In the genomic region with DNA sequence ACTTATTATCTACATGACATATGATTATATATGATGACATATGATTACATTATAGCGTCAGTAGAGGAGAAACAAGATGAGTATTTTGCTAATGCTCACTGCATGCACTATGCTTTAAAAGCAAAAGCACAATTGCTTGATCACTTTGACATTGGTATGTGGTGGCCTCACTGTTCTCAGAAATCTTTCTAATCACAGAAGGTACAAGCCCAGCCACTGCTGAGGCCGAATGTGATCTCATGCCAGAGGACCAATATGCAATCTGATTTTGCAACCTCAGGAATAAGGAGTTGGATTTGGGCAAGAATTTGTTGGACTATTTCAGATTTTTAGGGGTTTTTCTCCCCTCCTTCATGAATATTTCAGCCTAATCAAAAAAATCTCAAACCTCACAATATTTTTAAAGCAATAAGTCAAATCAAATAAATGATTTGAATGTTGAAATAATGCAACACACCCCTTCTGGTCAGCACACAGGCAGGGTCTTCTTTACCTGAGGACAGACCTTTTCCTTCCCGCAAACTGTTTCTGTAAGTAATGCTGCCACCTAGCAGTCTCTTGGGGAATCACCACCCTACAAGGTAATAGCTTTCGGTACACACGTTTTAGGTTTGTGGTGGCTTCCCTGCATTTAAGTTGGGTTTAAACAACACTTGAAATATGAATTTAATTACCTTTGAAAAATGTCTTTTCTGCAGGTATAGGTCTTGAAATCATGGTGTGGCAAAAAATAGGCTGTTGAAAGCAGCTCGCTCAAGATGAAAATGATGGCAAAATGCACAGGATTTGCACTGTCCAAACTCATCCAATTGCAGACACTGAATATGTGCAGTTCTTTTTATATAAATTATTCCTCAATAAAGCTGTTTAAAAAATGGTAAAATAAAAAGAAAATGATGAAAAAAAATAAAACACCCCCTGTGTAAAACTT, we compare ENCODE assay signal across 8 cellular contexts. TPM values are rescaled to one million over a fixed set of nuclear protein-coding genes. Genes with fewer than 3 reads are reported as not detected.
DNase-seq lines count a peak whose midpoint lies in the region; ATAC-seq and TF ChIP-seq lines count a peak whose summit lies in the region.

No MANE protein-coding gene starts in this region.

- no TSS peak for BruUV-seq in OCI-LY7 (replicated peaks; lab: Mats Ljungman, UMichigan)

- H3K4me3 ChIP-seq in heart left ventricle: no peak overlapping the region
- H3K4me3 ChIP-seq in OCI-LY7 (ENCODE audit: low read depth, low read length, poor library complexity, severe bottlenecking): no peak overlapping the region
- no peak overlapping the region for H3K4me3 ChIP-seq in mucosa of descending colon

- no peaks in the 10 kb centered on the region for H4K20me1 ChIP-seq in OCI-LY7 (ENCODE audit: insufficient read depth, low read length)

- H3K36me3 ChIP-seq in heart left ventricle (no peaks in the 10 kb centered on the region), OCI-LY7 (ENCODE audit: insufficient read depth, low read length) (no peaks in the 10 kb centered on the region), mucosa of descending colon (ENCODE audit: low read depth) (no peaks in the 10 kb centered on the region)

- DNase-seq in heart left ventricle (no peak), cardiac septum (ENCODE audit: low spot score) (no peak), OCI-LY7 (ENCODE audit: low spot score) (peak; percentile 59), cerebellar cortex (ENCODE audit: low spot score) (peak; percentile 46), mucosa of descending colon (peak in 1 of 3 donors; percentile 50), foreskin melanocyte (no peak)

- H3K27ac ChIP-seq in heart left ventricle (no peak overlapping the region), OCI-LY7 (ENCODE audit: low read depth, low read length, poor library complexity, severe bottlenecking) (no peak overlapping the region)

- POLR2A ChIA-PET in OCI-LY7 (lab: Charles Lee): interaction anchor here (1.2 kb wide), 1 partner anchor 56 kb away, joined by 4 read pairs; no protein-coding TSS in a partner anchor

- WGBS in heart left ventricle, 4 donors: 29 to 33% (median 30%) methylated on average over 6 of the region's 6 CpGs

- no peak for ATAC-seq in heart left ventricle
- ATAC-seq in HG02763 (IDR thresholded peaks at IDR 0.05; ENCODE audit: unreplicated experiment): peak; percentile 54
- peak; percentile 66 for ATAC-seq in mucosa of descending colon
- ATAC-seq in HG02678 (IDR thresholded peaks at IDR 0.05; ENCODE audit: unreplicated experiment): no peak

- peaks cover 0 to 2% (median 0%) of the 10 kb centered on the region in 9 donors for H3K27me3 ChIP-seq in heart left ventricle

- H2AFZ ChIP-seq in OCI-LY7 (ENCODE audit: low read length): no peak overlapping the region

- TF ChIP-seq CTCF in heart left ventricle (IDR thresholded peaks at IDR 0.05) (peak; percentile 62 to 80 (median 73)), OCI-LY7 (conservative IDR thresholded peaks at IDR 0.05; ENCODE audit: low read length) (peak; percentile 93), mucosa of descending colon (IDR thresholded peaks at IDR 0.05) (peak; percentile 60)

- intact Hi-C loops in heart left ventricle (cut with DNase I): loop anchor here (1.0 to 10.0 kb wide), 10 partner anchors 116 to 356 kb away; no protein-coding TSS in a partner anchor
- intact Hi-C loops in cardiac septum (cut with DNase I): no loop called here
- intact Hi-C loops in OCI-LY7 (cut with micrococcal nuclease; ENCODE audit: unreplicated experiment): no loop called here
- intact Hi-C loops in mucosa of descending colon (cut with DNase I, micrococcal nuclease): loop anchor here in 1 of 2 donors (10.0 kb wide), 1 partner anchor 216 kb away; no protein-coding TSS in a partner anchor

- TF ChIP-seq POLR2A in heart left ventricle (IDR thresholded peaks at IDR 0.05): no peak

- H3K4me1 ChIP-seq in heart left ventricle (no peaks in the 10 kb centered on the region), OCI-LY7 (ENCODE audit: insufficient read depth, low read length, poor library complexity, severe bottlenecking) (no peaks in the 10 kb centered on the region), mucosa of descending colon (ENCODE audit: low read depth) (no peaks in the 10 kb centered on the region)

- CTCF ChIA-PET in OCI-LY7 (lab: Charles Lee; ENCODE audit: unreplicated experiment): interaction anchor here (0.8 kb wide), 1 partner anchor 541 kb away, joined by 3 read pairs; no protein-coding TSS in a partner anchor

- H3K9me3 ChIP-seq in heart left ventricle: no peaks in the 10 kb centered on the region
- no peaks in the 10 kb centered on the region for H3K9me3 ChIP-seq in OCI-LY7 (ENCODE audit: low read length)
- no peaks in the 10 kb centered on the region for H3K9me3 ChIP-seq in mucosa of descending colon

- H3K9me2 ChIP-seq in OCI-LY7 (ENCODE audit: insufficient read depth, low read length): no peaks in the 10 kb centered on the region

- H3K4me2 ChIP-seq in OCI-LY7 (ENCODE audit: low read length): no peak overlapping the region

- H3K79me2 ChIP-seq in OCI-LY7 (ENCODE audit: insufficient read depth, low read depth, low read length): no peaks in the 10 kb centered on the region

RNA-seq across cellular contexts. Expression of a gene that starts 4.8 kb away (rescaled TPM):
- under 1 TPM in 1 of 9 donors, not detected in 8; 0.24 TPM for total RNA-seq in heart left ventricle
- polyA plus RNA-seq in heart left ventricle: not detected
- not detected for total RNA-seq in cardiac septum
- total RNA-seq in OCI-LY7 (2014; rRNA removed; shearing (Covaris generic)): not detected in 2 replicates
- total RNA-seq in OCI-LY7 (2022): not detected in 2 replicates
- under 1 TPM in 2 of 3 donors, not detected in 1; 0.34 to 0.58 TPM for total RNA-seq in mucosa of descending colon

Comparison
In these comparisons a context has a peak if more than half of its experiments do, and no peak if none do; other contexts are left out.
1. intact Hi-C loops: an anchor here in heart left ventricle (1.0 to 10.0 kb wide); none called in cardiac septum and OCI-LY7.
2. ATAC-seq: peak in HG02763 (single experiment) and mucosa of descending colon (single experiment); none in heart left ventricle (0 of 4) and HG02678 (single experiment).
3. DNase-seq: peak in OCI-LY7 (single experiment) and cerebellar cortex (single experiment); none in heart left ventricle (0 of 5), cardiac septum (single experiment) and foreskin melanocyte (single experiment).
4. Peak in every context shown above with its lines, with median percentiles within 50 percentile points of each other: CTCF ChIP-seq.